13 cellular contexts compared by ENCODE assay signal in genomic region chr1:230375795-230376194, GRCh38.
DNase-seq lines count a peak whose midpoint lies in the region; ATAC-seq and TF ChIP-seq lines count a peak whose summit lies in the region.
"Had no signal": no experiment of that assay in that cellular context is flagged by ENCODE, and none has a peak within 500 bp of the region (broad histone marks: within the 10 kb centered on the region; RNA-seq: fewer than 3 reads in every experiment).

No MANE protein-coding gene starts in this region.

- DNase-seq in NCI-H1694 (lab: John Stamatoyannopoulos, UW) (peak; percentile 92), NCI-H524 (lab: John Stamatoyannopoulos, UW) (peak; percentile 72 to 89), head of caudate nucleus (peak in 34 of 42 donors; percentile 23 to 78 (median 62)), pons (ENCODE audit: low spot score) (peak; percentile 91), GM10266 (ENCODE audit: extremely low spot score) (no peak)
- DNase-seq in activated naive CD4-positive, alpha-beta T cell treated with Interleukin-2 at 50 U/mL for 16 hours: no peak
- no peak for DNase-seq in stimulated activated CD4-positive, alpha-beta T cell treated with anti-CD3 and anti-CD28 coated beads, Interleukin-1b, Interleukin-23, amount 100 ng/mL, for 48 hours
- DNase-seq: activated T-cell treated with anti-CD3 and anti-CD28 coated beads for 4 hours; central memory CD4-positive, alpha-beta T cell; T-helper 2 cell had no signal

- intact Hi-C loops in head of caudate nucleus (cut with DNase I): no loop called here

- ATAC-seq in HG03175 (IDR thresholded peaks at IDR 0.05; ENCODE audit: unreplicated experiment): no peak
- ATAC-seq: activated naive CD4-positive, alpha-beta T cell treated with anti-CD3 and anti-CD28 coated beads, Interleukin-2, amount 50 U/mL, for 72 hours; gastroesophageal sphincter had no signal

- no peak for TF ChIP-seq CTCF in GM10266 (IDR thresholded peaks at IDR 0.05; ENCODE audit: control insufficient read depth, insufficient read depth, low read depth, missing control alignments)

Comparison
In these comparisons a context has a peak if more than half of its experiments do, and no peak if none do; other contexts are left out.
1. DNase-seq: peak in NCI-H1694 (single experiment), NCI-H524 (2 of 2), head of caudate nucleus (34 of 42) and pons (single experiment); none in activated naive CD4-positive, alpha-beta T cell treated with Interleukin-2 at 50 U/mL for 16 hours (single experiment), GM10266 (single experiment) and stimulated activated CD4-positive, alpha-beta T cell treated with anti-CD3 and anti-CD28 coated beads, Interleukin-1b, Interleukin-23, amount 100 ng/mL, for 48 hours (single experiment).